ENCODE assay signal across 8 cellular contexts in genomic region chr6:3742426-3743344, GRCh38. TPM values are rescaled to one million over a fixed set of nuclear protein-coding genes. Genes with fewer than 3 reads are reported as not detected.
A peak's percentile ranks its signal among the peaks of the same experiment; 100 is the strongest.
DNase-seq lines count a peak whose midpoint lies in the region; ATAC-seq, FAIRE-seq and TF ChIP-seq lines count a peak whose summit lies in the region.

No MANE protein-coding gene starts in this region.

- peak overlapping the region; percentile 41 for H3K27ac Mint-ChIP-seq in astrocyte (ENCODE audit: unreplicated experiment)

- TF ChIP-seq CTCF in HEK293 (tag by site-specific recombination; IDR thresholded peaks at IDR 0.05) = peak; percentile 79
- TF ChIP-seq CTCF in astrocyte (IDR thresholded peaks at IDR 0.05; ENCODE audit: insufficient read depth, low read depth, low read length) = peak; percentile 86
- TF ChIP-seq CTCF in hepatocyte (IDR thresholded peaks at IDR 0.05; ENCODE audit: poor library complexity) = peak; percentile 94

- H3K4me3 Mint-ChIP-seq in astrocyte (ENCODE audit: unreplicated experiment) = peak overlapping the region; percentile 45

- H3K4me3 ChIP-seq in HEK293 (ENCODE audit: low read depth, low read length) (no peak overlapping the region), astrocyte (ENCODE audit: insufficient read depth, low read depth, low read length) (peak overlapping the region; percentile 11), hepatocyte (no peak overlapping the region), skeletal muscle cell (ENCODE audit: low read depth, low read length) (no peak overlapping the region)

- H3K27me3 ChIP-seq in astrocyte (ENCODE audit: insufficient read depth, low read length) (no peaks in the 10 kb centered on the region), hepatocyte (no peaks in the 10 kb centered on the region)

- peaks cover 99% of the 10 kb centered on the region for H4K20me1 ChIP-seq in astrocyte (ENCODE audit: insufficient read depth, low read length)
- peaks cover 89% of the 10 kb centered on the region for H4K20me1 ChIP-seq in hepatocyte (ENCODE audit: insufficient read depth, poor library complexity, severe bottlenecking)

- 37% methylated on average over 37 of the region's 37 CpGs for WGBS in hepatocyte (ENCODE audit: low lambda C conversion rate, missing lambda C conversion rate)

- peaks cover 16% of the 10 kb centered on the region for H3K36me3 Mint-ChIP-seq in astrocyte (ENCODE audit: low read depth, unreplicated experiment)

- no peak for ATAC-seq in GM21390 (IDR thresholded peaks at IDR 0.05; ENCODE audit: unreplicated experiment)

- H3K9me2 ChIP-seq in hepatocyte (replicated peaks; ENCODE audit: insufficient read depth) = no peaks in the 10 kb centered on the region

- H3K27me3 Mint-ChIP-seq in astrocyte (ENCODE audit: low read depth, unreplicated experiment) = no peaks in the 10 kb centered on the region

- CTCF ChIA-PET in HEK293 (lab: Yijun Ruan, JAX) = interaction anchor here (0.6 to 7.8 kb wide), 51 partner anchors 10 to 511 kb away, joined by 3 to 107 read pairs (median 3); partner anchors contain the start of gene FAM50B

- H3K36me3 ChIP-seq in HEK293 (ENCODE audit: control insufficient read depth in 2 of 2, insufficient read depth in 1 of 2, low read length in 2 of 2) (peaks cover 0 to 13% of the 10 kb centered on the region in 2 experiments; a peak in 1 of 3 replicates), astrocyte (ENCODE audit: insufficient read depth, low read length) (peaks cover 24% of the 10 kb centered on the region), hepatocyte (replicated peaks; ENCODE audit: insufficient read depth, low read depth) (no peaks in the 10 kb centered on the region)

- no peaks in the 10 kb centered on the region for H3K9me3 ChIP-seq in HEK293 (ENCODE audit: control insufficient read depth, insufficient read depth, low read depth, low read length)
- H3K9me3 ChIP-seq in astrocyte (ENCODE audit: insufficient read depth, low read depth, low read length) = no peaks in the 10 kb centered on the region
- no peaks in the 10 kb centered on the region for H3K9me3 ChIP-seq in hepatocyte (ENCODE audit: low read depth)

- FAIRE-seq in astrocyte (lab: Jason Lieb, UNC) = no peak

- no peak overlapping the region for H3K27ac ChIP-seq in HEK293 (ENCODE audit: extremely low read depth, low read depth, low read length)
- peak overlapping the region; percentile 53 for H3K27ac ChIP-seq in astrocyte (ENCODE audit: low read depth, low read length)
- H3K27ac ChIP-seq in hepatocyte = peak overlapping the region; percentile 72

- peak overlapping the region; percentile 32 for H3K9ac ChIP-seq in astrocyte (ENCODE audit: low read length)

- H2AFZ ChIP-seq in astrocyte (ENCODE audit: low read depth, low read length) (no peak overlapping the region), hepatocyte (no peak overlapping the region)

- H3K4me2 ChIP-seq in astrocyte (ENCODE audit: low read length) (peak overlapping the region; percentile 74), hepatocyte (peak overlapping the region; percentile 69)

- POLR2A ChIA-PET in HEK293 (lab: Yijun Ruan, JAX) = interaction anchor here (0.9 to 1.5 kb wide), 3 partner anchors 106 to 248 kb away, joined by 3 to 8 read pairs (median 4); partner anchors contain the start of gene FAM50B

- no peaks in the 10 kb centered on the region for H3K9me3 Mint-ChIP-seq in astrocyte (ENCODE audit: unreplicated experiment)

- peaks cover 6% of the 10 kb centered on the region; the same call in 1 of the 2 replicates for H3K4me1 ChIP-seq in HEK293 (ENCODE audit: control insufficient read depth, insufficient read depth, low read length)
- H3K4me1 ChIP-seq in astrocyte (ENCODE audit: insufficient read depth, low read length) = peaks cover 40% of the 10 kb centered on the region
- peaks cover 16% of the 10 kb centered on the region for H3K4me1 ChIP-seq in hepatocyte (ENCODE audit: insufficient read depth)

- H3K4me1 Mint-ChIP-seq in astrocyte (ENCODE audit: low read depth, unreplicated experiment) = peaks cover 51% of the 10 kb centered on the region

- peaks cover 100% of the 10 kb centered on the region for H3K79me2 ChIP-seq in astrocyte (ENCODE audit: insufficient read depth, low read length)
- H3K79me2 ChIP-seq in hepatocyte = peaks cover 98% of the 10 kb centered on the region

- peak; percentile 28 for DNase-seq in GF-D8 (lab: John Stamatoyannopoulos, UW)
- peak; percentile 80 for DNase-seq in NCI-H128 (lab: John Stamatoyannopoulos, UW; ENCODE audit: unreplicated experiment)
- DNase-seq in T-helper 9 cell = peak; percentile 95
- DNase-seq in astrocyte (ENCODE audit: low read depth) = no peak
- DNase-seq in hepatocyte (ENCODE audit: low spot score) = peak; percentile 88
- DNase-seq in skeletal muscle cell (ENCODE audit: low read depth) = peak; percentile 23

TF ChIP-seq in HEK293, 187 proteins besides CTCF, POLR2A, EP300 and RAD21 (continues in another document):
- TF ChIP-seq TCF7L2 (IDR thresholded peaks at IDR 0.05; ENCODE audit: borderline replicate concordance, low read depth, low read length) (no peak), ZNF335 (tag by site-specific recombination; conservative IDR thresholded peaks at IDR 0.05) (0 out of 2 replicates have a peak, but pooled peaks have one; percentile 29), ZNF473 (tag by site-specific recombination; IDR thresholded peaks at IDR 0.05) (no peak), SP7 (tag by site-specific recombination; IDR thresholded peaks at IDR 0.05) (0 out of 2 replicates have a peak, but pooled peaks have one; percentile 20), ZBTB44 (tag by site-specific recombination; IDR thresholded peaks at IDR 0.05) (0 out of 2 replicates have a peak, but pooled peaks have one; percentile 10), ZNF658 (tag by site-specific recombination; IDR thresholded peaks at IDR 0.05) (no peak), PRDM2 (tag by site-specific recombination; IDR thresholded peaks at IDR 0.05; ENCODE audit: borderline replicate concordance) (no peak), ZNF2 (tag by site-specific recombination; IDR thresholded peaks at IDR 0.05) (0 out of 2 replicates have a peak, but pooled peaks have one; percentile 57), ZNF138 (tag by site-specific recombination; IDR thresholded peaks at IDR 0.05; ENCODE audit: borderline replicate concordance) (no peak)

RNA-seq across cellular contexts. Expression of gene PXDC1, which starts 8.8 kb away (rescaled TPM):
- total RNA-seq in astrocyte = 58.2 and 64.4 TPM in 2 replicates
- total RNA-seq in hepatocyte = 83.8 and 86.6 TPM in 2 replicates
- polyA plus RNA-seq in hepatocyte = 89.2 and 90.8 TPM in 2 replicates
